ENCODE assay signal across 9 cellular contexts in genomic region chr19:17406887-17407196, GRCh38. TPM values are rescaled to one million over a fixed set of nuclear protein-coding genes. Genes with fewer than 3 reads are reported as not detected.
DNase-seq lines count a peak whose midpoint lies in the region; ATAC-seq and TF ChIP-seq lines count a peak whose summit lies in the region.
"Had no signal": no experiment of that assay in that cellular context is flagged by ENCODE, and none has a peak within 500 bp of the region (broad histone marks: within the 10 kb centered on the region; RNA-seq: fewer than 3 reads in every experiment).

No MANE protein-coding gene starts in this region.

- TF ChIP-seq CTCF in activated CD8-positive, alpha-beta T cell treated with anti-CD3 and anti-CD28 coated beads for 36 hours (IDR thresholded peaks at IDR 0.05) = no peak
- no peak for TF ChIP-seq CTCF in right lobe of liver (IDR thresholded peaks at IDR 0.05)
- no peak for TF ChIP-seq CTCF in testis (IDR thresholded peaks at IDR 0.05)

- H3K4me3 ChIP-seq in right lobe of liver = peak overlapping the region; percentile 4 to 62 (median 51)
- peak overlapping the region in 1 of 2 donors; percentile 38 for H3K4me3 ChIP-seq in testis
- no peak overlapping the region for H3K4me3 ChIP-seq in aorta (ENCODE audit: low read length in 2 of 2)

- H3K9me3 ChIP-seq in right lobe of liver = no peaks in the 10 kb centered on the region
- H3K9me3 ChIP-seq in testis = no peaks in the 10 kb centered on the region
- H3K9me3 ChIP-seq in aorta (ENCODE audit: control insufficient read depth, low read length) = no peaks in the 10 kb centered on the region

- no peak for TF ChIP-seq POLR2A in right lobe of liver (IDR thresholded peaks at IDR 0.05)
- no peak for TF ChIP-seq POLR2A in testis (IDR thresholded peaks at IDR 0.05)

- H3K4me1 Mint-ChIP-seq in activated CD8-positive, alpha-beta memory T cell treated with anti-CD3 and anti-CD28 coated beads, Interleukin-2, amount 10 ng/mL, durations not matched to agents 7 days and 5 days = peaks cover 32% of the 10 kb centered on the region
- H3K4me1 Mint-ChIP-seq in activated CD8-positive, alpha-beta T cell treated with anti-CD3 and anti-CD28 coated beads for 36 hours (ENCODE audit: low read depth) = peaks cover 27% of the 10 kb centered on the region

- H3K9me3 Mint-ChIP-seq in activated CD8-positive, alpha-beta memory T cell treated with anti-CD3 and anti-CD28 coated beads, Interleukin-2, amount 10 ng/mL, durations not matched to agents 7 days and 5 days (ENCODE audit: low read depth) = no peaks in the 10 kb centered on the region
- no peaks in the 10 kb centered on the region for H3K9me3 Mint-ChIP-seq in activated CD8-positive, alpha-beta T cell treated with anti-CD3 and anti-CD28 coated beads for 36 hours

- peak overlapping the region; percentile 94 for H3K4me3 Mint-ChIP-seq in activated CD8-positive, alpha-beta memory T cell treated with anti-CD3 and anti-CD28 coated beads, Interleukin-2, amount 10 ng/mL, durations not matched to agents 7 days and 5 days
- H3K4me3 Mint-ChIP-seq in activated CD8-positive, alpha-beta T cell treated with anti-CD3 and anti-CD28 coated beads for 36 hours = peak overlapping the region; percentile 95

- H3K36me3 Mint-ChIP-seq in activated CD8-positive, alpha-beta memory T cell treated with anti-CD3 and anti-CD28 coated beads, Interleukin-2, amount 10 ng/mL, durations not matched to agents 7 days and 5 days = peaks cover 39% of the 10 kb centered on the region
- H3K36me3 Mint-ChIP-seq in activated CD8-positive, alpha-beta T cell treated with anti-CD3 and anti-CD28 coated beads for 36 hours (ENCODE audit: low read depth) = peaks cover 33% of the 10 kb centered on the region

- 0% methylated on average over 2 of the region's 2 CpGs for WGBS in right lobe of liver (ENCODE audit: insufficient coverage, low coverage, low lambda C conversion rate, missing lambda C conversion rate)
- WGBS in testis, 2 donors = 37 to 53% methylated on average over 2 of the region's 2 CpGs
- 61 to 68% methylated on average over 2 of the region's 2 CpGs for WGBS in aorta, 2 donors

- H3K27ac ChIP-seq in right lobe of liver (peak overlapping the region; percentile 71 to 95 (median 92)), testis (peak overlapping the region; percentile 85 to 94), aorta (ENCODE audit: low read depth in 1 of 2, low read length in 2 of 2) (no peak overlapping the region)
- H3K27ac ChIP-seq: epithelial cell of prostate had no signal

- CTCF ChIA-PET in activated CD8-positive, alpha-beta memory T cell treated with anti-CD3 and anti-CD28 coated beads, Interleukin-2, amount 10 ng/mL, durations not matched to agents 7 days and 5 days (lab: Charles Lee) = interaction anchor here (0.7 to 2.4 kb wide), 8 partner anchors 12 to 199 kb away, joined by 3 to 11 read pairs (median 4); partner anchors contain the start of gene MVB12A
- CTCF ChIA-PET in activated CD8-positive, alpha-beta T cell treated with anti-CD3 and anti-CD28 coated beads for 36 hours (lab: Charles Lee) = interaction anchor here (1.1 to 1.8 kb wide), 5 partner anchors 13 to 34 kb away, joined by 3 to 6 read pairs (median 4); partner anchors contain the start of gene MVB12A

- H3K27me3 ChIP-seq in right lobe of liver (no peaks in the 10 kb centered on the region), testis (no peaks in the 10 kb centered on the region), aorta (ENCODE audit: control insufficient read depth in 1 of 2, insufficient read depth in 2 of 2, low read length in 1 of 2) (no peaks in the 10 kb centered on the region)

- peaks cover 0 to 2% (median 0%) of the 10 kb centered on the region in 4 donors for H3K36me3 ChIP-seq in right lobe of liver
- no peaks in the 10 kb centered on the region for H3K36me3 ChIP-seq in testis (ENCODE audit: low read depth, missing control alignments)
- H3K36me3 ChIP-seq in aorta (ENCODE audit: control insufficient read depth in 1 of 2, insufficient read depth in 2 of 2, low read length in 1 of 2) = no peaks in the 10 kb centered on the region

- intact Hi-C loops in activated CD8-positive, alpha-beta T cell treated with anti-CD3 and anti-CD28 coated beads for 36 hours (cut with micrococcal nuclease) = loop anchor here (10.0 kb wide), 1 partner anchor 48 kb away; no protein-coding TSS in a partner anchor
- intact Hi-C loops in right lobe of liver (cut with DNase I) (no loop called here), testis (cut with DNase I; ENCODE audit: low total_unique reads) (no loop called here), aorta (cut with DNase I) (no loop called here)

- peak overlapping the region; percentile 97 for H3K27ac Mint-ChIP-seq in activated CD8-positive, alpha-beta memory T cell treated with anti-CD3 and anti-CD28 coated beads, Interleukin-2, amount 10 ng/mL, durations not matched to agents 7 days and 5 days
- H3K27ac Mint-ChIP-seq in activated CD8-positive, alpha-beta T cell treated with anti-CD3 and anti-CD28 coated beads for 36 hours = peak overlapping the region; percentile 97

- POLR2A ChIA-PET in activated CD8-positive, alpha-beta T cell treated with anti-CD3 and anti-CD28 coated beads for 36 hours (lab: Charles Lee) = interaction anchor here (0.8 to 2.5 kb wide), 9 partner anchors 10 to 526 kb away, joined by 3 to 22 read pairs (median 4); partner anchors contain the start of genes ANO8, CCDC124 and MVB12A

- H3K4me1 ChIP-seq in right lobe of liver (peaks cover 0 to 9% (median 0%) of the 10 kb centered on the region in 4 donors), testis (peaks cover 8% of the 10 kb centered on the region), aorta (ENCODE audit: control insufficient read depth in 1 of 2, insufficient read depth in 2 of 2, low read length in 2 of 2) (no peaks in the 10 kb centered on the region)

- DNase-seq in activated CD8-positive, alpha-beta memory T cell treated with anti-CD3 and anti-CD28 coated beads, Interleukin-2, amount 10 ng/mL, durations not matched to agents 7 days and 5 days = peak; percentile 47
- DNase-seq in activated CD8-positive, alpha-beta memory T cell treated with anti-CD3 and anti-CD28 coated beads for 24 hours = no peak
- DNase-seq in activated CD8-positive, alpha-beta T cell treated with anti-CD3 and anti-CD28 coated beads for 36 hours = peak; percentile 15
- DNase-seq in right lobe of liver (peak in 1 of 3 donors; percentile 62), testis (no peak), aorta (no peak)
- no peak for DNase-seq in stimulated activated naive CD4-positive, alpha-beta T cell treated with Interleukin-2 at 50 U/mL for 16 hours (lab: John Stamatoyannopoulos, UW)

- no peaks in the 10 kb centered on the region for H3K27me3 Mint-ChIP-seq in activated CD8-positive, alpha-beta memory T cell treated with anti-CD3 and anti-CD28 coated beads, Interleukin-2, amount 10 ng/mL, durations not matched to agents 7 days and 5 days
- no peaks in the 10 kb centered on the region for H3K27me3 Mint-ChIP-seq in activated CD8-positive, alpha-beta T cell treated with anti-CD3 and anti-CD28 coated beads for 36 hours

- no peak for ATAC-seq in activated CD8-positive, alpha-beta memory T cell treated with anti-CD3 and anti-CD28 coated beads, Interleukin-2, amount 10 ng/mL, durations not matched to agents 7 days and 5 days
- ATAC-seq in activated CD8-positive, alpha-beta T cell treated with anti-CD3 and anti-CD28 coated beads for 36 hours = no peak
- peak; percentile 18 to 61 (median 48) for ATAC-seq in right lobe of liver
- ATAC-seq in aorta (ENCODE audit: low FRiP score) = no peak
- ATAC-seq in GM19351 (IDR thresholded peaks at IDR 0.05; ENCODE audit: unreplicated experiment) = no peak

RNA-seq across cellular contexts. Expression of gene BST2, which starts 1.4 kb away (rescaled TPM):
- 100 to 1,000 TPM; 298 to 361 TPM for total RNA-seq in activated CD8-positive, alpha-beta memory T cell treated with anti-CD3 and anti-CD28 coated beads, Interleukin-2, amount 10 ng/mL, durations not matched to agents 7 days and 5 days
- 10 to 100 TPM; 89.7 to 98.4 TPM for total RNA-seq in activated CD8-positive, alpha-beta T cell treated with anti-CD3 and anti-CD28 coated beads for 36 hours
- total RNA-seq in right lobe of liver (100 to 1,000 TPM in 3 of 6 experiments, 10 to 100 TPM in 3; 78.2 to 157 (median 96.2) TPM), testis (10 to 100 TPM; 37.4 to 64.4 TPM), aorta (100 to 1,000 TPM in 1 of 2 donors, 10 to 100 TPM in 1; 72.0 to 116 TPM)
- polyA plus RNA-seq in testis (ENCODE audit: insufficient read depth, low read depth, low replicate concordance) (71.4 TPM), aorta (100 to 1,000 TPM; 114 to 171 TPM)

RNA-seq across cellular contexts. Expression of gene CCDC194, which starts 12.8 kb away (rescaled TPM):
- total RNA-seq in activated CD8-positive, alpha-beta memory T cell treated with anti-CD3 and anti-CD28 coated beads, Interleukin-2, amount 10 ng/mL, durations not matched to agents 7 days and 5 days = 1 to 10 TPM; 4.3 to 5.9 TPM
- total RNA-seq in activated CD8-positive, alpha-beta T cell treated with anti-CD3 and anti-CD28 coated beads for 36 hours = 1 to 10 TPM in 1 of 2 experiments, under 1 TPM in 1; 0.78 to 1.3 TPM
- total RNA-seq in right lobe of liver = 1 to 10 TPM in 1 of 6 experiments, under 1 TPM in 3, not detected in 2; 0.26 to 1.2 (median 0.36) TPM
- total RNA-seq in testis = 1 to 10 TPM in 1 of 2 donors, not detected in 1; 1.3 TPM
- 0.45 TPM for polyA plus RNA-seq in testis (ENCODE audit: insufficient read depth, low read depth, low replicate concordance)
- 1 to 10 TPM in 1 of 2 donors, under 1 TPM in 1; 0.71 to 1.7 TPM for total RNA-seq in aorta
- not detected for polyA plus RNA-seq in aorta

RNA-seq across cellular contexts. Expression of gene MVB12A, which starts 13.0 kb away (rescaled TPM):
- 10 to 100 TPM; 40.4 to 51.1 TPM for total RNA-seq in activated CD8-positive, alpha-beta memory T cell treated with anti-CD3 and anti-CD28 coated beads, Interleukin-2, amount 10 ng/mL, durations not matched to agents 7 days and 5 days
- 10 to 100 TPM; 28.1 to 31.8 TPM for total RNA-seq in activated CD8-positive, alpha-beta T cell treated with anti-CD3 and anti-CD28 coated beads for 36 hours
- total RNA-seq in right lobe of liver = 10 to 100 TPM; 13.5 to 38.0 (median 15.8) TPM
- total RNA-seq in testis = 10 to 100 TPM; 44.0 to 48.3 TPM
- polyA plus RNA-seq in testis (ENCODE audit: insufficient read depth, low read depth, low replicate concordance) = 28.6 TPM
- 10 to 100 TPM; 28.5 to 48.0 TPM for total RNA-seq in aorta
- 10 to 100 TPM; 50.7 to 68.6 TPM for polyA plus RNA-seq in aorta

RNA-seq across cellular contexts. Expression of gene PLVAP, which starts 29.7 kb away (rescaled TPM):
- not detected for total RNA-seq in activated CD8-positive, alpha-beta memory T cell treated with anti-CD3 and anti-CD28 coated beads, Interleukin-2, amount 10 ng/mL, durations not matched to agents 7 days and 5 days
- total RNA-seq in activated CD8-positive, alpha-beta T cell treated with anti-CD3 and anti-CD28 coated beads for 36 hours = not detected
- 10 to 100 TPM in 1 of 6 experiments, 1 to 10 TPM in 4, under 1 TPM in 1; 0.78 to 16.6 (median 4.1) TPM for total RNA-seq in right lobe of liver
- 1 to 10 TPM; 3.4 to 4.4 TPM for total RNA-seq in testis
- 20.5 TPM for polyA plus RNA-seq in testis (ENCODE audit: insufficient read depth, low read depth, low replicate concordance)
- total RNA-seq in aorta = 100 to 1,000 TPM; 368 to 411 TPM
- 10 to 100 TPM in 1 of 2 donors, 1 to 10 TPM in 1; 4.0 to 21.8 TPM for polyA plus RNA-seq in aorta

RNA-seq across cellular contexts. Expression of gene TMEM221, which starts 41.6 kb away (rescaled TPM):
- not detected for total RNA-seq in activated CD8-positive, alpha-beta memory T cell treated with anti-CD3 and anti-CD28 coated beads, Interleukin-2, amount 10 ng/mL, durations not matched to agents 7 days and 5 days
- total RNA-seq in activated CD8-positive, alpha-beta T cell treated with anti-CD3 and anti-CD28 coated beads for 36 hours = not detected
- under 1 TPM in 3 of 6 experiments, not detected in 3; 0.12 to 0.19 (median 0.16) TPM for total RNA-seq in right lobe of liver
- total RNA-seq in testis = 1 to 10 TPM in 1 of 2 donors, under 1 TPM in 1; 0.68 to 2.6 TPM
- 1.4 TPM for polyA plus RNA-seq in testis (ENCODE audit: insufficient read depth, low read depth, low replicate concordance)
- under 1 TPM in 1 of 2 donors, not detected in 1; 0.30 TPM for total RNA-seq in aorta
- polyA plus RNA-seq in aorta = under 1 TPM in 1 of 2 donors, not detected in 1; 0.38 TPM

Comparison
In these comparisons a context has a peak if more than half of its experiments do, and no peak if none do; other contexts are left out.
1. DNase-seq: peak in activated CD8-positive, alpha-beta memory T cell treated with anti-CD3 and anti-CD28 coated beads, Interleukin-2, amount 10 ng/mL, durations not matched to agents 7 days and 5 days (single experiment) and activated CD8-positive, alpha-beta T cell treated with anti-CD3 and anti-CD28 coated beads for 36 hours (single experiment); none in activated CD8-positive, alpha-beta memory T cell treated with anti-CD3 and anti-CD28 coated beads for 24 hours (single experiment), testis (single experiment), aorta (0 of 2) and stimulated activated naive CD4-positive, alpha-beta T cell treated with Interleukin-2 at 50 U/mL for 16 hours (single experiment).
2. ATAC-seq: peak in right lobe of liver (4 of 4); none in activated CD8-positive, alpha-beta memory T cell treated with anti-CD3 and anti-CD28 coated beads, Interleukin-2, amount 10 ng/mL, durations not matched to agents 7 days and 5 days (single experiment), activated CD8-positive, alpha-beta T cell treated with anti-CD3 and anti-CD28 coated beads for 36 hours (single experiment), aorta (single experiment) and GM19351 (single experiment).
3. H3K27ac ChIP-seq: peak in right lobe of liver (3 of 3) and testis (2 of 2); none in aorta (0 of 2).
4. H3K4me3 ChIP-seq: peak in right lobe of liver (3 of 3); none in aorta (0 of 2).